ENCODE assay signal across 37 cellular contexts in the genomic region with DNA sequence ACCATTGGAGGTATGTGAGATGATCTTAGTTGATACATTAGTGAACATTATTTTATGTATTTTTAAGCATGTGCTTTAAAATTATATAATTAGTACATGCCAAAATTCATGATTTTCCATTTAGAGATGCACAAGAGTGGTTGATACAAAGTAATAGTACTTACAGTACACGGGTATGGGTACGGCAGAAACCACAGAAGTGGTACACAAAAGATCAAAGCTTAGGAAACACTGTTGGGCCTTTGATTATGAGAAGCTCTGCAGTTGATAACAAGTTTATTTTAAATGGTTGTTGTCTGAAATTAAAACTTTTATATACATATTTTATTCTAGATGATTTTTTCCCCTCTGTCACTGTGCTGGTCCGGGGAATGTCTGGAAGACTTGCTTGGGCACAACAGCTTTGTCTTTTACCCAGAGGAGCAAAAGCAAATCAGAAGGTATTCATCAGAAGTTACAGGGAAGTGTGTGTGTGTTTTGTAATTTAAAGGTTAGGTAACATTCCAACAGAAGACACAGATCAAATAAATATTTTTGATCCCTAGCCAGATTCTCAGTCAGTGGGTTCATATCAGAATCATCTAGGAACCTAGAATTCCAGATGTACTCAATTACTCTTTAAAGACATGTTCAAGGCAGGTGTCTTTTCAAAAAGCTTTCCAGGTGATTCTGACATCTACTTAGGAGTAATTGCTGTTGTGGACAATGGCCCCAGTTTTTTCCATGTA. TPM values are rescaled to one million over a fixed set of nuclear protein-coding genes. Genes with fewer than 3 reads are reported as not detected.
"Had no signal": no experiment of that assay in that cellular context is flagged by ENCODE, and none has a peak within 500 bp of the region (broad histone marks: within the 10 kb centered on the region; RNA-seq: fewer than 3 reads in every experiment).

No MANE protein-coding gene starts in this region.

- H3K27ac ChIP-seq: colonic mucosa, epithelial cell of prostate, gastrocnemius medialis, heart left ventricle, hepatocyte, neural progenitor cell, parathyroid adenoma, sigmoid colon, stomach, thyroid gland had no signal

- H3K27me3 ChIP-seq: colonic mucosa, gastrocnemius medialis, heart left ventricle, hepatocyte, neural progenitor cell, sigmoid colon, stomach, thyroid gland had no signal

- H3K36me3 ChIP-seq: colonic mucosa had no signal

- H3K9ac ChIP-seq: neural progenitor cell, parathyroid adenoma had no signal

- H2AFZ ChIP-seq: hepatocyte, neural progenitor cell, parathyroid adenoma had no signal

- H3K4me1 ChIP-seq: colonic mucosa, gastrocnemius medialis, heart left ventricle, neural progenitor cell, sigmoid colon, stomach, thyroid gland had no signal

- H3K9me3 ChIP-seq: colonic mucosa, gastrocnemius medialis, heart left ventricle, mucosa of descending colon, sigmoid colon, stomach, thyroid gland had no signal

- H3K79me2 ChIP-seq: hepatocyte, parathyroid adenoma had no signal

- H3K27me3 Mint-ChIP-seq: dendritic cell treated with granulocyte-macrophage colony-stimulating factor and Interleukin-4, amounts not matched to agents 40 ng/mL and 50 ng/mL, for 4 days; naive B cell; natural killer cell treated with Interleukin-12 subunit alpha and Interleukin-12 subunit beta and Interleukin-15 and Interleukin-18, amount 100 ng/mL, for 72 hours; progenitor cell of endocrine pancreas had no signal

- H3K27ac Mint-ChIP-seq: dendritic cell treated with granulocyte-macrophage colony-stimulating factor and Interleukin-4, amounts not matched to agents 40 ng/mL and 50 ng/mL, for 4 days; endodermal cell; naive B cell; natural killer cell treated with Interleukin-12 subunit alpha and Interleukin-12 subunit beta and Interleukin-15 and Interleukin-18, amount 100 ng/mL, for 72 hours; neural progenitor cell; progenitor cell of endocrine pancreas; stimulated activated effector memory CD8-positive, alpha-beta T cell treated with anti-CD3 and anti-CD28 coated beads, Interleukin-12 subunit alpha, Interleukin-12 subunit beta, amount 100 ng/mL, for 72 hours had no signal

- DNase-seq: colonic mucosa; effector CD8-positive, alpha-beta T cell; endodermal cell; foreskin fibroblast; gastrocnemius medialis; heart left ventricle; kidney; mesenchymal stem cell; mucosa of descending colon; naive B cell; right cardiac atrium; sigmoid colon; stimulated activated CD4-positive, alpha-beta T cell treated with anti-CD3 and anti-CD28 coated beads, Interleukin-2, amount 100 ng/mL, for 24 hours; stimulated activated CD4-positive, alpha-beta T cell treated with anti-CD3 and anti-CD28 coated beads, Interleukin-4, amount 100 ng/mL, for 24 hours; stimulated activated naive CD4-positive, alpha-beta T cell treated with Interleukin-2 at 50 U/mL for 16 hours; stomach; thyroid gland; trophoblast cell had no signal

- H3K4me3 ChIP-seq: colonic mucosa, gastrocnemius medialis, heart left ventricle, hepatocyte, lung, mucosa of descending colon, neural progenitor cell, sigmoid colon, stomach, thyroid gland had no signal

- ATAC-seq: esophagus mucosa; gastrocnemius medialis; heart left ventricle; left lobe of liver; mucosa of descending colon; natural killer cell treated with Interleukin-12 subunit alpha and Interleukin-12 subunit beta and Interleukin-15 and Interleukin-18, amount 100 ng/mL, for 72 hours; right cardiac atrium; stimulated activated effector memory CD8-positive, alpha-beta T cell treated with anti-CD3 and anti-CD28 coated beads, Interleukin-12 subunit alpha, Interleukin-12 subunit beta, amount 100 ng/mL, for 72 hours had no signal

- H3K4me3 Mint-ChIP-seq: dendritic cell treated with granulocyte-macrophage colony-stimulating factor and Interleukin-4, amounts not matched to agents 40 ng/mL and 50 ng/mL, for 4 days; endodermal cell; mesothelial cell of epicardium; naive B cell; natural killer cell treated with Interleukin-12 subunit alpha and Interleukin-12 subunit beta and Interleukin-15 and Interleukin-18, amount 100 ng/mL, for 72 hours; neural progenitor cell; stimulated activated effector memory CD8-positive, alpha-beta T cell treated with anti-CD3 and anti-CD28 coated beads, Interleukin-12 subunit alpha, Interleukin-12 subunit beta, amount 100 ng/mL, for 72 hours had no signal

- H3K4me2 ChIP-seq: hepatocyte, neural progenitor cell had no signal

- H3K9me3 Mint-ChIP-seq: dendritic cell treated with granulocyte-macrophage colony-stimulating factor and Interleukin-4, amounts not matched to agents 40 ng/mL and 50 ng/mL, for 4 days; endodermal cell; mesothelial cell of epicardium; naive B cell; natural killer cell treated with Interleukin-12 subunit alpha and Interleukin-12 subunit beta and Interleukin-15 and Interleukin-18, amount 100 ng/mL, for 72 hours; neural progenitor cell; stimulated activated effector memory CD8-positive, alpha-beta T cell treated with anti-CD3 and anti-CD28 coated beads, Interleukin-12 subunit alpha, Interleukin-12 subunit beta, amount 100 ng/mL, for 72 hours had no signal

- H3K4me1 Mint-ChIP-seq: endodermal cell; mesothelial cell of epicardium; neural progenitor cell; stimulated activated effector memory CD8-positive, alpha-beta T cell treated with anti-CD3 and anti-CD28 coated beads, Interleukin-12 subunit alpha, Interleukin-12 subunit beta, amount 100 ng/mL, for 72 hours had no signal

RNA-seq across cellular contexts. Expression of a gene that starts 32.5 kb away (rescaled TPM):
- total RNA-seq: colonic mucosa, endodermal cell, esophagus mucosa, gastrocnemius medialis, heart left ventricle, hepatocyte, kidney, left lobe of liver, liver, lung, mesothelial cell of epicardium, mucosa of descending colon, osteoblast, progenitor cell of endocrine pancreas, renal cortical epithelial cell, right cardiac atrium, sigmoid colon, skeletal muscle tissue, stomach, subcutaneous adipose tissue, temporal lobe, urinary bladder had no signal
- polyA plus RNA-seq: heart left ventricle, hepatocyte, liver, lung, right cardiac atrium, sigmoid colon, stomach, urinary bladder had no signal

RNA-seq across cellular contexts. Expression of a gene that starts 53.1 kb away (rescaled TPM):
- total RNA-seq: colonic mucosa; gastrocnemius medialis; heart left ventricle; left lobe of liver; mucosa of descending colon; natural killer cell treated with Interleukin-12 subunit alpha and Interleukin-12 subunit beta and Interleukin-15 and Interleukin-18, amount 100 ng/mL, for 72 hours; osteoblast; progenitor cell of endocrine pancreas; right cardiac atrium; sigmoid colon; skeletal muscle tissue; subcutaneous adipose tissue; temporal lobe had no signal
- polyA plus RNA-seq: liver, right cardiac atrium, sigmoid colon had no signal
